20 cellular contexts compared by ENCODE assay signal in genomic region chr5:17952231-17952630, GRCh38.
DNase-seq lines count a peak whose midpoint lies in the region; ATAC-seq and TF ChIP-seq lines count a peak whose summit lies in the region.
"Had no signal": no experiment of that assay in that cellular context is flagged by ENCODE, and none has a peak within 500 bp of the region (broad histone marks: within the 10 kb centered on the region; RNA-seq: fewer than 3 reads in every experiment).

No MANE protein-coding gene starts in this region.

- no peaks in the 10 kb centered on the region for H4K20me1 ChIP-seq in PC-3 (ENCODE audit: low read length)
- H4K20me1 ChIP-seq: BLaER1 had no signal

- no peak overlapping the region for H3K4me3 Mint-ChIP-seq in endothelial cell (ENCODE audit: unreplicated experiment)
- no peak overlapping the region for H3K4me3 Mint-ChIP-seq in activated naive CD4-positive, alpha-beta T cell treated with anti-CD3 and anti-CD28 coated beads, Interleukin-2, amount 10 ng/mL, durations not matched to agents 7 days and 5 days
- H3K4me3 Mint-ChIP-seq: CD8-positive, alpha-beta memory T cell; HFFc6; IgD-negative memory B cell had no signal

- no peak overlapping the region for H3K18ac ChIP-seq in trophoblast cell (ENCODE audit: low read length)

- H2AFZ ChIP-seq in PC-3 (ENCODE audit: low read length) (peak overlapping the region; percentile 86), trophoblast cell (ENCODE audit: insufficient read depth, low read length, poor library complexity) (peak overlapping the region; percentile 17)

- H2BK120ac ChIP-seq in trophoblast cell (ENCODE audit: insufficient read depth, low read length, poor library complexity), result no peak overlapping the region

- POLR2A ChIA-PET in PC-3 (lab: Charles Lee; ENCODE audit: unreplicated experiment), result no interaction called here

- H3K4ac ChIP-seq in trophoblast cell (ENCODE audit: low read depth, low read length), result no peak overlapping the region

- peak; percentile 9; the same call in 1 of the 2 replicates for ATAC-seq in PC-3

- H3K4me1 ChIP-seq in PC-3 (ENCODE audit: insufficient read depth, low read length), result peaks cover 22% of the 10 kb centered on the region
- H3K4me1 ChIP-seq in trophoblast cell (ENCODE audit: control insufficient read depth in 1 of 2, insufficient read depth in 2 of 2, low read length in 2 of 2), result peaks cover 5 to 11% of the 10 kb centered on the region in 2 experiments
- H3K4me1 ChIP-seq: BLaER1 had no signal

- H3K9me3 ChIP-seq in PC-3 (ENCODE audit: low read length) (no peaks in the 10 kb centered on the region), trophoblast cell (ENCODE audit: insufficient read depth, low read depth, low read length) (no peaks in the 10 kb centered on the region)

- H4K91ac ChIP-seq in trophoblast cell (ENCODE audit: low read depth, low read length), result no peak overlapping the region

- no peaks in the 10 kb centered on the region for H3K27me3 ChIP-seq in PC-3 (ENCODE audit: low read length)
- H3K27me3 ChIP-seq in trophoblast cell (ENCODE audit: insufficient read depth, low read length), result no peaks in the 10 kb centered on the region
- H3K27me3 ChIP-seq: BLaER1 had no signal

- H2AK5ac ChIP-seq in trophoblast cell (ENCODE audit: low read length), result no peak overlapping the region

- H3K9ac ChIP-seq in PC-3 (ENCODE audit: low read length) (peak overlapping the region; percentile 80), trophoblast cell (ENCODE audit: low read length) (no peak overlapping the region)
- H3K9ac ChIP-seq: BLaER1 had no signal

- H3K27me3 Mint-ChIP-seq in endothelial cell (ENCODE audit: unreplicated experiment), result no peaks in the 10 kb centered on the region
- no peaks in the 10 kb centered on the region for H3K27me3 Mint-ChIP-seq in activated naive CD4-positive, alpha-beta T cell treated with anti-CD3 and anti-CD28 coated beads, Interleukin-2, amount 10 ng/mL, durations not matched to agents 7 days and 5 days
- H3K27me3 Mint-ChIP-seq: CD8-positive, alpha-beta memory T cell had no signal

- H3K27ac Mint-ChIP-seq in endothelial cell (ENCODE audit: unreplicated experiment), result peak overlapping the region; percentile 67
- H3K27ac Mint-ChIP-seq in activated naive CD4-positive, alpha-beta T cell treated with anti-CD3 and anti-CD28 coated beads, Interleukin-2, amount 10 ng/mL, durations not matched to agents 7 days and 5 days, result no peak overlapping the region
- H3K27ac Mint-ChIP-seq: CD8-positive, alpha-beta memory T cell; HFFc6 had no signal

- H3K79me1 ChIP-seq in trophoblast cell (ENCODE audit: low read length), result peaks cover 2% of the 10 kb centered on the region

- CTCF ChIA-PET in PC-3 (lab: Charles Lee), result interaction anchor here (0.8 to 1.2 kb wide), 3 partner anchors 177 to 737 kb away, joined by 3 to 8 read pairs (median 6); no protein-coding TSS in a partner anchor
- CTCF ChIA-PET in activated naive CD4-positive, alpha-beta T cell treated with anti-CD3 and anti-CD28 coated beads, Interleukin-2, amount 10 ng/mL, durations not matched to agents 7 days and 5 days (lab: Charles Lee), result no interaction called here

- H3K36me3 ChIP-seq in PC-3 (ENCODE audit: low read depth, low read length) (no peaks in the 10 kb centered on the region), trophoblast cell (ENCODE audit: control insufficient read depth in 1 of 2, insufficient read depth in 2 of 2, low read length in 2 of 2) (no peaks in the 10 kb centered on the region)
- H3K36me3 ChIP-seq: BLaER1 had no signal

- TF ChIP-seq CTCF in PC-3 (conservative IDR thresholded peaks at IDR 0.05; ENCODE audit: low read depth, low read length) (no peak), endothelial cell (IDR thresholded peaks at IDR 0.05; ENCODE audit: unreplicated experiment) (no peak)

- DNase-seq in NCI-H146 (lab: John Stamatoyannopoulos, UW), result peak; percentile 34
- DNase-seq in NCI-H146 treated with DMSO at 0.1 percent for 48 hours (lab: John Stamatoyannopoulos, UW; ENCODE audit: unreplicated experiment), result no peak
- DNase-seq in PC-3, result no peak
- no peak for DNase-seq in endothelial cell (ENCODE audit: low spot score)
- DNase-seq in trophoblast cell, result no peak
- DNase-seq in activated naive CD4-positive, alpha-beta T cell treated with anti-CD3 and anti-CD28 coated beads, Interleukin-2, amount 10 ng/mL, durations not matched to agents 7 days and 5 days, result no peak
- DNase-seq in activated naive CD4-positive, alpha-beta T cell (lab: John Stamatoyannopoulos, UW), result no peak
- DNase-seq in activated CD4-positive, alpha-beta T cell treated with anti-CD3 and anti-CD28 coated beads, Interleukin-2, amount 50 U/mL, for 48 hours, result no peak
- DNase-seq: 8988T; CD8-positive, alpha-beta memory T cell; DMS79 treated with DMSO at 0.1 percent for 48 hours; GOT3; HFFc6; Kasumi-1; NCI-H1930; NCI-H2171; NCI-H774; Right ventricle myocardium superior had no signal

- intact Hi-C loops in PC-3 (cut with micrococcal nuclease), result loop anchor here (5.0 kb wide), 3 partner anchors 55 to 735 kb away; partner anchors contain the start of gene BASP1

- no peak overlapping the region for H2BK5ac ChIP-seq in trophoblast cell (ENCODE audit: low read depth, low read length, poor library complexity)

- H3K9me2 ChIP-seq in PC-3 (replicated peaks; ENCODE audit: low read length), result no peaks in the 10 kb centered on the region

- H4K8ac ChIP-seq in trophoblast cell (ENCODE audit: low read depth, low read length), result no peak overlapping the region

- H3K23ac ChIP-seq in trophoblast cell (ENCODE audit: low read length), result no peak overlapping the region

- peak overlapping the region; percentile 36 for H4K12ac ChIP-seq in trophoblast cell (ENCODE audit: low read depth, low read length)

- no peak overlapping the region for H3K14ac ChIP-seq in trophoblast cell (ENCODE audit: low read length)

- H2BK12ac ChIP-seq in trophoblast cell (ENCODE audit: low read length), result peak overlapping the region; percentile 44

- no CpG with 5 or more reads among the region's 4 CpGs for WGBS in trophoblast cell (ENCODE audit: extremely low coverage, insufficient coverage, insufficient read length)

- H3K27ac ChIP-seq in PC-3 (ENCODE audit: low read length) (peak overlapping the region; percentile 99), trophoblast cell (ENCODE audit: low read depth, low read length) (no peak overlapping the region)
- H3K27ac ChIP-seq: BLaER1 had no signal

- no peaks in the 10 kb centered on the region for H3K9me3 Mint-ChIP-seq in endothelial cell (ENCODE audit: unreplicated experiment)
- peaks cover 34% of the 10 kb centered on the region for H3K9me3 Mint-ChIP-seq in activated naive CD4-positive, alpha-beta T cell treated with anti-CD3 and anti-CD28 coated beads, Interleukin-2, amount 10 ng/mL, durations not matched to agents 7 days and 5 days

- peaks cover 12% of the 10 kb centered on the region for H3K4me1 Mint-ChIP-seq in endothelial cell (ENCODE audit: unreplicated experiment)
- H3K4me1 Mint-ChIP-seq in activated naive CD4-positive, alpha-beta T cell treated with anti-CD3 and anti-CD28 coated beads, Interleukin-2, amount 10 ng/mL, durations not matched to agents 7 days and 5 days, result no peaks in the 10 kb centered on the region
- H3K4me1 Mint-ChIP-seq: CD8-positive, alpha-beta memory T cell; IgD-negative memory B cell had no signal

- no TSS peak for BruUV-seq in PC-3 (replicated peaks; lab: Mats Ljungman, UMichigan)

- H3K4me2 ChIP-seq in PC-3 (ENCODE audit: low read length) (peak overlapping the region; percentile 90), trophoblast cell (ENCODE audit: low read length) (no peak overlapping the region)
- H3K4me2 ChIP-seq: BLaER1 had no signal

- no peaks in the 10 kb centered on the region for H3K36me3 Mint-ChIP-seq in endothelial cell (ENCODE audit: low read depth, unreplicated experiment)
- no peaks in the 10 kb centered on the region for H3K36me3 Mint-ChIP-seq in activated naive CD4-positive, alpha-beta T cell treated with anti-CD3 and anti-CD28 coated beads, Interleukin-2, amount 10 ng/mL, durations not matched to agents 7 days and 5 days
- H3K36me3 Mint-ChIP-seq: CD8-positive, alpha-beta memory T cell had no signal

- H3F3A ChIP-seq in PC-3 (ENCODE audit: low read length, unreplicated experiment), result no peaks in the 10 kb centered on the region

- H3K79me2 ChIP-seq in PC-3 (ENCODE audit: low read length), result no peaks in the 10 kb centered on the region
- no peaks in the 10 kb centered on the region for H3K79me2 ChIP-seq in trophoblast cell (ENCODE audit: control insufficient read depth, insufficient read depth, low read length, poor library complexity)

- H3K4me3 ChIP-seq in PC-3 (ENCODE audit: low read length), result peak overlapping the region; percentile 54
- no peak overlapping the region for H3K4me3 ChIP-seq in trophoblast cell (ENCODE audit: low read depth, low read length)
- H3K4me3 ChIP-seq: BLaER1 had no signal
